Comparison of ENCODE assay signal across 1 cellular context in genomic region chr11:68269414-68270081, GRCh38.
TF ChIP-seq lines count a peak whose summit lies in the region.

No MANE protein-coding gene starts in this region.

TF ChIP-seq in IMR-90, 13 proteins besides CTCF, POLR2A, EP300 and RAD21 (continued from another document):
- TF ChIP-seq SMC3 (IDR thresholded peaks at IDR 0.05; ENCODE audit: low read depth, low read length), result no peak
- TF ChIP-seq NFE2L2 (IDR thresholded peaks at IDR 0.05; ENCODE audit: low read depth, low read length), result no peak
- no peak for TF ChIP-seq ELK1 (IDR thresholded peaks at IDR 0.05; ENCODE audit: borderline replicate concordance, low read depth, low read length)
- TF ChIP-seq MAZ (IDR thresholded peaks at IDR 0.05; ENCODE audit: borderline replicate concordance, low read depth, low read length), result 0 out of 2 replicates have a peak, but pooled peaks have one; percentile 45
